ENCODE assay signal across 10 cellular contexts in the genomic region with DNA sequence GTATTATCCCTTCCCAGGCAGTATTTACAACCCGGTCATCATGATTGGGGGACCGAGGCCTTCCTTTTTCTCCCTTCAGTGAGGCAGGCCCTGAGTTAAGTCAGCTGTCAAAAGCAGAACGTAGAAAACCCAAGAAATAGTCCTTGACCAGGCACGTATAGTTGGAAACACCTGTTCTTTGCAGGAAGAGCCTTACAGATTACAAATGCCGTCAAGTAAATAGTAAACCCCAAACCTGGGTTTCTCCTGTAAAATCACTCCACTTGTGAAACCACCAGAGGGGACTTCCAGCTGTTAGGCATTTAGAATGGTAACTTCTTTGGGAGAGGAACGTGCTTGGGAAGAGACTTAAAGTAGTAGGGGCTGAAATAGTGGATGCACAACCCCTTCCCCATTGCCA. TPM values are rescaled to one million over a fixed set of nuclear protein-coding genes. Genes with fewer than 3 reads are reported as not detected.
DNase-seq lines count a peak whose midpoint lies in the region; ATAC-seq, FAIRE-seq and TF ChIP-seq lines count a peak whose summit lies in the region.
"Had no signal": no experiment of that assay in that cellular context is flagged by ENCODE, and none has a peak within 500 bp of the region (broad histone marks: within the 10 kb centered on the region; RNA-seq: fewer than 3 reads in every experiment).

No MANE protein-coding gene starts in this region.

- peaks cover 23% of the 10 kb centered on the region for H3K36me3 Mint-ChIP-seq in T-helper 2 cell treated with Interferon-gamma antibody and Interleukin-4, amounts not matched to agents 5 μg/mL and 100 μg/mL, for 36 hours (ENCODE audit: low read depth)
- H3K36me3 Mint-ChIP-seq in activated CD4-positive, alpha-beta memory T cell treated with anti-CD3 and anti-CD28 coated beads for 36 hours, result peaks cover 10% of the 10 kb centered on the region

- BruUV-seq in HepG2 (replicated peaks; lab: Mats Ljungman, UMichigan), result no TSS peak

- WGBS in HepG2 (ENCODE audit: low lambda C conversion rate), result 92% methylated on average over 6 of the region's 6 CpGs
- 81 to 87% (median 83%) methylated on average over 6 of the region's 6 CpGs for WGBS in stomach, 5 donors

- CTCF ChIA-PET in activated CD4-positive, alpha-beta memory T cell treated with anti-CD3 and anti-CD28 coated beads for 36 hours (lab: Charles Lee), result interaction anchor here (0.7 to 1.7 kb wide), 2 partner anchors 56 to 133 kb away, joined by 3 to 4 read pairs; partner anchors contain the start of gene C15orf40
- CTCF ChIA-PET in HepG2 (lab: Yijun Ruan, JAX; ENCODE audit: low intra/inter-chr PET ratio, low total read pairs), result no interaction called here

- H3K4me1 ChIP-seq in HepG2 (ENCODE audit: insufficient read depth, low read length), result peaks cover 29% of the 10 kb centered on the region
- peaks cover 21 to 47% (median 38%) of the 10 kb centered on the region in 4 donors for H3K4me1 ChIP-seq in stomach

- H3K4me3 ChIP-seq in HepG2 (replicated peaks in 1 of 3; ENCODE audit: insufficient read depth in 1 of 3, low read depth in 2 of 3, low read length in 3 of 3), result no peak overlapping the region
- H3K4me3 ChIP-seq in stomach, result no peak overlapping the region

- POLR2A ChIA-PET in activated CD4-positive, alpha-beta memory T cell treated with anti-CD3 and anti-CD28 coated beads for 36 hours (lab: Charles Lee), result interaction anchor here (1.0 kb wide), 1 partner anchor 22 kb away, joined by 3 read pairs; no protein-coding TSS in a partner anchor
- POLR2A ChIA-PET in HepG2 (lab: Yijun Ruan, JAX), result interaction anchor here (1.2 to 1.5 kb wide), 2 partner anchors 57 to 527 kb away, joined by 5 to 15 read pairs; partner anchors contain the start of genes C15orf40 and RPS17

- DNase-seq in T-helper 2 cell treated with Interferon-gamma antibody and Interleukin-4, amounts not matched to agents 5 μg/mL and 100 μg/mL, for 36 hours (ENCODE audit: low spot score), result no peak
- DNase-seq in T-helper 2 cell (no peak), HepG2 (ENCODE audit: low spot score) (no peak), stomach (no peak), NCI-H510A treated with DMSO at 0.1 percent for 48 hours (lab: John Stamatoyannopoulos, UW) (no peak), NCI-H2227 treated with DMSO at 0.1 percent for 48 hours (lab: John Stamatoyannopoulos, UW) (no peak)
- DNase-seq in activated CD4-positive, alpha-beta memory T cell treated with anti-CD3 and anti-CD28 coated beads for 36 hours, result no peak
- no peak for DNase-seq in activated effector memory CD4-positive, alpha-beta T cell treated with anti-CD3 and anti-CD28 coated beads, Interleukin-2, amount 50 U/mL, for 16 hours

- TF ChIP-seq EP300 in HepG2 (IDR thresholded peaks at IDR 0.05; ENCODE audit: low read depth in 2 of 2, low read length in 2 of 2) (no peak), HepG2 (CRISPR knock-in tag; IDR thresholded peaks at IDR 0.05; ENCODE audit: borderline replicate concordance) (no peak), stomach (IDR thresholded peaks at IDR 0.05) (no peak)

- H3K9ac ChIP-seq in HepG2 (ENCODE audit: insufficient read depth, low read depth, low read length), result no peak overlapping the region

- H3K9me3 Mint-ChIP-seq in T-helper 2 cell treated with Interferon-gamma antibody and Interleukin-4, amounts not matched to agents 5 μg/mL and 100 μg/mL, for 36 hours, result peaks cover 16% of the 10 kb centered on the region
- peaks cover 9% of the 10 kb centered on the region for H3K9me3 Mint-ChIP-seq in activated CD4-positive, alpha-beta memory T cell treated with anti-CD3 and anti-CD28 coated beads for 36 hours

- no peak for TF ChIP-seq RAD21 in HepG2 (CRISPR knock-in tag; IDR thresholded peaks at IDR 0.05)

- intact Hi-C loops in activated CD4-positive, alpha-beta memory T cell treated with anti-CD3 and anti-CD28 coated beads for 36 hours (cut with micrococcal nuclease), result loop anchor here (5.0 kb wide), 1 partner anchor 39 kb away; the partner anchor contains the start of gene TM6SF1
- intact Hi-C loops in HepG2 (cut with micrococcal nuclease; ENCODE audit: unreplicated experiment) (loop anchor here (5.0 kb wide), 1 partner anchor 139 kb away; the partner anchor contains the start of gene HDGFL3), stomach (cut with DNase I; ENCODE audit: low total_unique reads) (no loop called here)

- peak overlapping the region; percentile 57 for H3K4me3 Mint-ChIP-seq in T-helper 2 cell treated with Interferon-gamma antibody and Interleukin-4, amounts not matched to agents 5 μg/mL and 100 μg/mL, for 36 hours
- H3K4me3 Mint-ChIP-seq in activated CD4-positive, alpha-beta memory T cell treated with anti-CD3 and anti-CD28 coated beads for 36 hours, result peak overlapping the region; percentile 43

- peaks cover 18% of the 10 kb centered on the region for H3K4me1 Mint-ChIP-seq in T-helper 2 cell treated with Interferon-gamma antibody and Interleukin-4, amounts not matched to agents 5 μg/mL and 100 μg/mL, for 36 hours (ENCODE audit: low read depth)
- H3K4me1 Mint-ChIP-seq in activated CD4-positive, alpha-beta memory T cell treated with anti-CD3 and anti-CD28 coated beads for 36 hours (ENCODE audit: low read depth), result peaks cover 27% of the 10 kb centered on the region

- in situ Hi-C loops in HepG2 (cut with HindIII; ENCODE audit: extremely low pct_ligation_motif_present, low pct_unique_long_range_greater_than_20kb), result no loop called here

- no peak for ATAC-seq in HepG2

- no peaks in the 10 kb centered on the region for H3K27me3 ChIP-seq in HepG2 (ENCODE audit: control insufficient read depth in 1 of 2, insufficient read depth in 2 of 2, low read length in 2 of 2)
- no peaks in the 10 kb centered on the region for H3K27me3 ChIP-seq in stomach

- no peaks in the 10 kb centered on the region for H3K27me3 Mint-ChIP-seq in T-helper 2 cell treated with Interferon-gamma antibody and Interleukin-4, amounts not matched to agents 5 μg/mL and 100 μg/mL, for 36 hours (ENCODE audit: low read depth)
- H3K27me3 Mint-ChIP-seq in activated CD4-positive, alpha-beta memory T cell treated with anti-CD3 and anti-CD28 coated beads for 36 hours, result no peaks in the 10 kb centered on the region

- H3K27ac ChIP-seq in HepG2 (ENCODE audit: extremely low read length, insufficient read depth, low read length), result no peak overlapping the region
- H3K27ac ChIP-seq in stomach, result peak overlapping the region in 4 of 5 donors; percentile 96 to 99 (median 96)

- TF ChIP-seq CTCF in HepG2 (CRISPR knock-in tag; IDR thresholded peaks at IDR 0.05) (no peak), stomach (IDR thresholded peaks at IDR 0.05) (no peak)

- H3K4me2 ChIP-seq in HepG2 (ENCODE audit: low read depth, low read length), result no peak overlapping the region

- TF ChIP-seq POLR2A in HepG2 (IDR thresholded peaks at IDR 0.05; ENCODE audit: insufficient read depth in 1 of 2, low read depth in 2 of 2, low read length in 2 of 2) (no peak), stomach (IDR thresholded peaks at IDR 0.05) (no peak)

- H3K36me3 ChIP-seq in HepG2 (replicated peaks in 1 of 2; ENCODE audit: control insufficient read depth in 1 of 2, insufficient read depth in 2 of 2, low read length in 2 of 2), result peaks cover 0 to 9% of the 10 kb centered on the region in 2 experiments; a peak in 1 of 5 replicates
- no peaks in the 10 kb centered on the region for H3K36me3 ChIP-seq in stomach

- H3K79me2 ChIP-seq in HepG2 (ENCODE audit: insufficient read depth, low read length), result peaks cover 38% of the 10 kb centered on the region

- peak overlapping the region; percentile 56 for H2AFZ ChIP-seq in HepG2 (ENCODE audit: low read length)

- peak overlapping the region; percentile 58 for H3K27ac Mint-ChIP-seq in T-helper 2 cell treated with Interferon-gamma antibody and Interleukin-4, amounts not matched to agents 5 μg/mL and 100 μg/mL, for 36 hours
- H3K27ac Mint-ChIP-seq in activated CD4-positive, alpha-beta memory T cell treated with anti-CD3 and anti-CD28 coated beads for 36 hours, result peak overlapping the region; percentile 62

- H3K9me3 ChIP-seq in HepG2 (ENCODE audit: low read length), result peaks cover 2% of the 10 kb centered on the region
- peaks cover under 1 to 10% (median 4%) of the 10 kb centered on the region in 4 donors for H3K9me3 ChIP-seq in stomach

- H4K20me1 ChIP-seq in HepG2 (ENCODE audit: insufficient read depth, low read length), result peaks cover 26% of the 10 kb centered on the region

- FAIRE-seq in HepG2 (lab: Jason Lieb, UNC), result no peak
- FAIRE-seq: A204.1, GM12892 had no signal

RNA-seq across cellular contexts. Expression of gene BTBD1, which starts 1.0 kb away (rescaled TPM):
- 10 to 100 TPM; 52.9 to 53.3 TPM for total RNA-seq in activated CD4-positive, alpha-beta memory T cell treated with anti-CD3 and anti-CD28 coated beads for 36 hours
- total RNA-seq in HepG2 (2016; rRNA removed; fragmentation: Illumina TruSeq; extraction: Trizol) (53.9 and 73.8 TPM in 2 replicates), stomach (10 to 100 TPM; 41.5 to 94.4 (median 61.8) TPM)
- total RNA-seq in HepG2 (2016; cell fraction: cytosol; rRNA removed; fragmentation: Illumina TruSeq; extraction: Trizol; ENCODE audit: low read depth), result 13.6 and 15.2 TPM in 2 replicates
- total RNA-seq in HepG2 (2016; cell fraction: insoluble cytoplasmic fraction; rRNA removed; fragmentation: Illumina TruSeq; extraction: Trizol), result 53.8 and 73.4 TPM in 2 replicates
- 46.1 and 47.0 TPM in 2 replicates for total RNA-seq in HepG2 (2016; cell fraction: membrane; rRNA removed; fragmentation: Illumina TruSeq; extraction: Trizol)
- 30.5 and 36.6 TPM in 2 replicates for total RNA-seq in HepG2 (2016; cell fraction: nucleus; rRNA removed; fragmentation: Illumina TruSeq; extraction: Trizol)
- polyA plus RNA-seq in HepG2 (2011; rRNA removed) (29.3 and 32.1 TPM in 2 replicates), stomach (10 to 100 TPM; 13.2 to 34.1 (median 20.3) TPM)
- polyA plus RNA-seq in HepG2 (2011; cell fraction: cytosol; rRNA removed), result 15.5 and 22.7 TPM in 2 replicates
- polyA plus RNA-seq in HepG2 (2011; cell fraction: nucleus; rRNA removed), result 16.1 and 16.9 TPM in 2 replicates
- 29.1 and 30.1 TPM in 2 replicates for polyA plus RNA-seq in HepG2 (2012)
- polyA plus RNA-seq in HepG2 (2016; cell fraction: cytosol; fragmentation: Illumina TruSeq; extraction: Trizol; ENCODE audit: low read depth), result 8.4 and 9.7 TPM in 2 replicates
- polyA plus RNA-seq in HepG2 (2016; cell fraction: insoluble cytoplasmic fraction; fragmentation: Illumina TruSeq; extraction: Trizol; ENCODE audit: low read depth), result 64.4 and 68.4 TPM in 2 replicates
- 26.9 and 28.8 TPM in 2 replicates for polyA plus RNA-seq in HepG2 (2016; cell fraction: membrane; fragmentation: Illumina TruSeq; extraction: Trizol; ENCODE audit: low read depth)
- 37.4 and 40.1 TPM in 2 replicates for polyA plus RNA-seq in HepG2 (2016; cell fraction: nucleus; fragmentation: Illumina TruSeq; extraction: Trizol; ENCODE audit: insufficient read depth, low read depth)
- 24.0 and 76.6 TPM in 2 replicates for polyA minus RNA-seq in HepG2 (2011; rRNA and poly(A)+ RNA removed; ENCODE audit: low replicate concordance)
- polyA minus RNA-seq in HepG2 (2011; cell fraction: cytosol; rRNA and poly(A)+ RNA removed), result 36.8 and 38.1 TPM in 2 replicates
- polyA minus RNA-seq in HepG2 (2011; cell fraction: nucleus; rRNA and poly(A)+ RNA removed), result 38.5 and 46.7 TPM in 2 replicates

RNA-seq across cellular contexts. Expression of gene TM6SF1, which starts 39.4 kb away (rescaled TPM):
- 1 to 10 TPM; 1.9 to 2.2 TPM for total RNA-seq in activated CD4-positive, alpha-beta memory T cell treated with anti-CD3 and anti-CD28 coated beads for 36 hours
- total RNA-seq in HepG2 (2016; rRNA removed; fragmentation: Illumina TruSeq; extraction: Trizol) (not detected in 2 replicates), stomach (1 to 10 TPM in 2 of 5 donors, not detected in 3; 2.4 to 7.7 TPM)
- total RNA-seq in HepG2 (2016; cell fraction: cytosol; rRNA removed; fragmentation: Illumina TruSeq; extraction: Trizol; ENCODE audit: low read depth), result not detected in 2 replicates
- not detected in 2 replicates for total RNA-seq in HepG2 (2016; cell fraction: insoluble cytoplasmic fraction; rRNA removed; fragmentation: Illumina TruSeq; extraction: Trizol)
- not detected in 2 replicates for total RNA-seq in HepG2 (2016; cell fraction: membrane; rRNA removed; fragmentation: Illumina TruSeq; extraction: Trizol)
- total RNA-seq in HepG2 (2016; cell fraction: nucleus; rRNA removed; fragmentation: Illumina TruSeq; extraction: Trizol), result not detected in 2 replicates
- polyA plus RNA-seq in HepG2 (2011; rRNA removed) (not detected in 2 replicates), stomach (1 to 10 TPM in 2 of 3 donors, under 1 TPM in 1; 0.75 to 2.1 (median 1.1) TPM)
- polyA plus RNA-seq in HepG2 (2011; cell fraction: cytosol; rRNA removed), result not detected in 2 replicates
- not detected in 2 replicates for polyA plus RNA-seq in HepG2 (2011; cell fraction: nucleus; rRNA removed)
- polyA plus RNA-seq in HepG2 (2012), result not detected in 2 replicates
- polyA plus RNA-seq in HepG2 (2016; cell fraction: cytosol; fragmentation: Illumina TruSeq; extraction: Trizol; ENCODE audit: low read depth), result not detected in 2 replicates
- not detected in 2 replicates for polyA plus RNA-seq in HepG2 (2016; cell fraction: insoluble cytoplasmic fraction; fragmentation: Illumina TruSeq; extraction: Trizol; ENCODE audit: low read depth)
- polyA plus RNA-seq in HepG2 (2016; cell fraction: membrane; fragmentation: Illumina TruSeq; extraction: Trizol; ENCODE audit: low read depth), result not detected in 2 replicates
- polyA plus RNA-seq in HepG2 (2016; cell fraction: nucleus; fragmentation: Illumina TruSeq; extraction: Trizol; ENCODE audit: insufficient read depth, low read depth), result not detected in 2 replicates
- not detected in 2 replicates for polyA minus RNA-seq in HepG2 (2011; rRNA and poly(A)+ RNA removed; ENCODE audit: low replicate concordance)
- polyA minus RNA-seq in HepG2 (2011; cell fraction: cytosol; rRNA and poly(A)+ RNA removed), result not detected in 2 replicates
- polyA minus RNA-seq in HepG2 (2011; cell fraction: nucleus; rRNA and poly(A)+ RNA removed), result not detected in 2 replicates

RNA-seq across cellular contexts. Expression of gene C15orf40, which starts 56.6 kb away (rescaled TPM):
- 10 to 100 TPM; 21.8 to 26.3 TPM for total RNA-seq in activated CD4-positive, alpha-beta memory T cell treated with anti-CD3 and anti-CD28 coated beads for 36 hours
- 24.0 and 25.5 TPM in 2 replicates for total RNA-seq in HepG2 (2016; rRNA removed; fragmentation: Illumina TruSeq; extraction: Trizol)
- total RNA-seq in HepG2 (2016; cell fraction: cytosol; rRNA removed; fragmentation: Illumina TruSeq; extraction: Trizol; ENCODE audit: low read depth), result 30.8 and 39.8 TPM in 2 replicates
- total RNA-seq in HepG2 (2016; cell fraction: insoluble cytoplasmic fraction; rRNA removed; fragmentation: Illumina TruSeq; extraction: Trizol), result 25.7 and 25.9 TPM in 2 replicates
- 36.4 and 42.2 TPM in 2 replicates for total RNA-seq in HepG2 (2016; cell fraction: membrane; rRNA removed; fragmentation: Illumina TruSeq; extraction: Trizol)
- 13.1 and 15.9 TPM in 2 replicates for total RNA-seq in HepG2 (2016; cell fraction: nucleus; rRNA removed; fragmentation: Illumina TruSeq; extraction: Trizol)
- polyA plus RNA-seq in HepG2 (2011; rRNA removed), result 26.3 and 31.7 TPM in 2 replicates
- 23.2 and 25.9 TPM in 2 replicates for polyA plus RNA-seq in HepG2 (2011; cell fraction: cytosol; rRNA removed)
- 12.8 and 15.4 TPM in 2 replicates for polyA plus RNA-seq in HepG2 (2011; cell fraction: nucleus; rRNA removed)
- polyA plus RNA-seq in HepG2 (2012), result 17.2 and 19.2 TPM in 2 replicates
- polyA plus RNA-seq in HepG2 (2016; cell fraction: cytosol; fragmentation: Illumina TruSeq; extraction: Trizol; ENCODE audit: low read depth), result 44.3 and 51.0 TPM in 2 replicates
- 28.8 and 33.4 TPM in 2 replicates for polyA plus RNA-seq in HepG2 (2016; cell fraction: insoluble cytoplasmic fraction; fragmentation: Illumina TruSeq; extraction: Trizol; ENCODE audit: low read depth)
- 35.5 and 38.7 TPM in 2 replicates for polyA plus RNA-seq in HepG2 (2016; cell fraction: membrane; fragmentation: Illumina TruSeq; extraction: Trizol; ENCODE audit: low read depth)
- 22.3 and 28.3 TPM in 2 replicates for polyA plus RNA-seq in HepG2 (2016; cell fraction: nucleus; fragmentation: Illumina TruSeq; extraction: Trizol; ENCODE audit: insufficient read depth, low read depth)
- polyA minus RNA-seq in HepG2 (2011; rRNA and poly(A)+ RNA removed; ENCODE audit: low replicate concordance), result 27.9 and 55.6 TPM in 2 replicates
- 4.3 and 8.2 TPM in 2 replicates for polyA minus RNA-seq in HepG2 (2011; cell fraction: cytosol; rRNA and poly(A)+ RNA removed)
- 32.2 TPM in 2 replicates for polyA minus RNA-seq in HepG2 (2011; cell fraction: nucleus; rRNA and poly(A)+ RNA removed)
- total RNA-seq in stomach, result 10 to 100 TPM in 3 of 5 donors, 1 to 10 TPM in 2; 2.3 to 17.0 (median 11.9) TPM
- polyA plus RNA-seq in stomach, result 10 to 100 TPM; 20.0 to 40.9 (median 20.1) TPM
